14 cellular contexts compared by ENCODE assay signal in genomic region chr12:91902860-91903683, GRCh38.
DNase-seq lines count a peak whose midpoint lies in the region; ATAC-seq and TF ChIP-seq lines count a peak whose summit lies in the region.
"Had no signal": no experiment of that assay in that cellular context is flagged by ENCODE, and none has a peak within 500 bp of the region (broad histone marks: within the 10 kb centered on the region; RNA-seq: fewer than 3 reads in every experiment).

No MANE protein-coding gene starts in this region.

- CTCF ChIA-PET in mammary epithelial cell (lab: Charles Lee; ENCODE audit: low non-redundant PET) = no interaction called here

- H2AFZ ChIP-seq in mammary epithelial cell (ENCODE audit: low read depth, low read length) (peak overlapping the region; percentile 22), Karpas-422 (ENCODE audit: low read length) (no peak overlapping the region)

- H3K9me2 ChIP-seq in Karpas-422 (replicated peaks; ENCODE audit: insufficient read depth, low read length) = no peaks in the 10 kb centered on the region; the same call in 1 of the 2 replicates

- H3K4me3 ChIP-seq in mammary epithelial cell (replicated peaks in 1 of 3; ENCODE audit: insufficient read depth in 1 of 3, low read depth in 2 of 3, low read length in 3 of 3) = no peak overlapping the region
- no peak overlapping the region for H3K4me3 ChIP-seq in Karpas-422 (ENCODE audit: low read length)
- H3K4me3 ChIP-seq: esophagus muscularis mucosa, sigmoid colon, stomach had no signal

- TF ChIP-seq CTCF in mammary epithelial cell (conservative IDR thresholded peaks at IDR 0.05 in 1 of 2, IDR thresholded peaks at IDR 0.05 in 1 of 2; ENCODE audit: extremely low read depth in 1 of 2, insufficient read depth in 1 of 2, low read depth in 1 of 2, low read length in 2 of 2) = no peak

- H3K27ac Mint-ChIP-seq in naive thymus-derived CD8-positive, alpha-beta T cell = peak overlapping the region in 6 of 10 donors; percentile 6 to 61 (median 40)

- peaks cover 6 to 43% (median 15%) of the 10 kb centered on the region in 9 donors for H3K9me3 Mint-ChIP-seq in naive thymus-derived CD8-positive, alpha-beta T cell

- no peaks in the 10 kb centered on the region for H3K27me3 ChIP-seq in mammary epithelial cell (ENCODE audit: insufficient read depth, low read length)
- no peaks in the 10 kb centered on the region for H3K27me3 ChIP-seq in Karpas-422 (ENCODE audit: low read length)
- H3K27me3 ChIP-seq: esophagus muscularis mucosa, sigmoid colon, stomach had no signal

- H3K9ac ChIP-seq in mammary epithelial cell (ENCODE audit: insufficient read depth, low read length) (no peak overlapping the region), Karpas-422 (ENCODE audit: low read length) (no peak overlapping the region)

- peaks cover 0 to 36% (median 22%) of the 10 kb centered on the region in 3 donors for H3K36me3 Mint-ChIP-seq in naive thymus-derived CD8-positive, alpha-beta T cell

- intact Hi-C loops in mammary epithelial cell (cut with micrococcal nuclease) = no loop called here

- dilution Hi-C loops in mammary epithelial cell (cut with HindIII; ENCODE audit: low sequenced_read_pairs) = no loop called here

- in situ Hi-C loops in mammary epithelial cell (cut with MboI; ENCODE audit: low sequenced_read_pairs in 2 of 2) = no loop called here

- H3K4me3 Mint-ChIP-seq in naive thymus-derived CD8-positive, alpha-beta T cell = peak overlapping the region in 1 of 10 donors; percentile 9
- H3K4me3 Mint-ChIP-seq: CD4-positive, CD25-positive, alpha-beta regulatory T cell had no signal

- H3K36me3 ChIP-seq in mammary epithelial cell (ENCODE audit: insufficient read depth, low read length) = no peaks in the 10 kb centered on the region
- H3K36me3 ChIP-seq in Karpas-422 (ENCODE audit: insufficient read depth, low read length) = no peaks in the 10 kb centered on the region
- H3K36me3 ChIP-seq: esophagus muscularis mucosa, sigmoid colon, stomach had no signal

- no TSS peak for BruUV-seq in mammary epithelial cell (replicated peaks; lab: Mats Ljungman, UMichigan)

- POLR2A ChIA-PET in naive thymus-derived CD8-positive, alpha-beta T cell (lab: Charles Lee) = interaction anchor here (0.9 to 1.1 kb wide), 2 partner anchors 12 to 15 kb away, joined by 3 to 4 read pairs; no protein-coding TSS in a partner anchor

- H3K4me2 ChIP-seq in mammary epithelial cell (ENCODE audit: insufficient read depth, low read depth, low read length) (no peak overlapping the region), Karpas-422 (ENCODE audit: low read depth, low read length, poor library complexity, severe bottlenecking) (no peak overlapping the region)

- H3K27me3 Mint-ChIP-seq in naive thymus-derived CD8-positive, alpha-beta T cell = no peaks in the 10 kb centered on the region
- H3K27me3 Mint-ChIP-seq: CD4-positive, CD25-positive, alpha-beta regulatory T cell had no signal

- H3K27ac ChIP-seq in mammary epithelial cell (ENCODE audit: insufficient read depth, low read depth, low read length) (peak overlapping the region; percentile 30), Karpas-422 (ENCODE audit: low read length) (no peak overlapping the region)
- H3K27ac ChIP-seq: esophagus muscularis mucosa, sigmoid colon, stomach had no signal

- no peaks in the 10 kb centered on the region for H3K9me3 ChIP-seq in mammary epithelial cell (replicated peaks; ENCODE audit: insufficient read depth, low read length)
- no peaks in the 10 kb centered on the region for H3K9me3 ChIP-seq in Karpas-422 (ENCODE audit: low read length)
- H3K9me3 ChIP-seq: esophagus muscularis mucosa, sigmoid colon, stomach had no signal

- H3K4me1 ChIP-seq in mammary epithelial cell (ENCODE audit: insufficient read depth, low read length) = peaks cover 11% of the 10 kb centered on the region
- no peaks in the 10 kb centered on the region for H3K4me1 ChIP-seq in Karpas-422 (ENCODE audit: low read length)
- H3K4me1 ChIP-seq: sigmoid colon, stomach had no signal

- H4K20me1 ChIP-seq in mammary epithelial cell (ENCODE audit: insufficient read depth, low read length) = no peaks in the 10 kb centered on the region
- H4K20me1 ChIP-seq in Karpas-422 (ENCODE audit: insufficient read depth, low read depth, low read length) = no peaks in the 10 kb centered on the region

- DNase-seq in DMS53 treated with DMSO at 0.1 percent for 48 hours (lab: John Stamatoyannopoulos, UW; ENCODE audit: unreplicated experiment) (peak; percentile 66), HS-27A (ENCODE audit: low read depth) (peak; percentile 20), mammary epithelial cell (peak; percentile 81), NCI-H510A treated with DMSO at 0.1 percent for 48 hours (lab: John Stamatoyannopoulos, UW) (no peak), Karpas-422 (no peak), NCI-H2196 (lab: John Stamatoyannopoulos, UW; ENCODE audit: unreplicated experiment) (no peak)
- DNase-seq in naive thymus-derived CD8-positive, alpha-beta T cell = no peak
- DNase-seq: activated CD4-positive, alpha-beta T cell treated with anti-CD3 and anti-CD28 coated beads for 1 hour; CD4-positive, CD25-positive, alpha-beta regulatory T cell; central memory CD4-positive, alpha-beta T cell; MV-4-11; sigmoid colon; stomach had no signal

- H3K79me2 ChIP-seq in mammary epithelial cell (ENCODE audit: insufficient read depth, low read length) = no peaks in the 10 kb centered on the region
- H3K79me2 ChIP-seq in Karpas-422 (ENCODE audit: low read length) = no peaks in the 10 kb centered on the region

- peaks cover 12 to 41% (median 30%) of the 10 kb centered on the region in 4 donors for H3K4me1 Mint-ChIP-seq in naive thymus-derived CD8-positive, alpha-beta T cell

- no peak for ATAC-seq in naive thymus-derived CD8-positive, alpha-beta T cell

Comparison
In these comparisons a context has a peak if more than half of its experiments do, and no peak if none do; other contexts are left out.
1. DNase-seq: peak in DMS53 treated with DMSO at 0.1 percent for 48 hours (single experiment), HS-27A (single experiment) and mammary epithelial cell (single experiment); none in naive thymus-derived CD8-positive, alpha-beta T cell (0 of 10), NCI-H510A treated with DMSO at 0.1 percent for 48 hours (single experiment), Karpas-422 (single experiment) and NCI-H2196 (single experiment).